Comparison of ENCODE assay signal across 8 cellular contexts in the genomic region with DNA sequence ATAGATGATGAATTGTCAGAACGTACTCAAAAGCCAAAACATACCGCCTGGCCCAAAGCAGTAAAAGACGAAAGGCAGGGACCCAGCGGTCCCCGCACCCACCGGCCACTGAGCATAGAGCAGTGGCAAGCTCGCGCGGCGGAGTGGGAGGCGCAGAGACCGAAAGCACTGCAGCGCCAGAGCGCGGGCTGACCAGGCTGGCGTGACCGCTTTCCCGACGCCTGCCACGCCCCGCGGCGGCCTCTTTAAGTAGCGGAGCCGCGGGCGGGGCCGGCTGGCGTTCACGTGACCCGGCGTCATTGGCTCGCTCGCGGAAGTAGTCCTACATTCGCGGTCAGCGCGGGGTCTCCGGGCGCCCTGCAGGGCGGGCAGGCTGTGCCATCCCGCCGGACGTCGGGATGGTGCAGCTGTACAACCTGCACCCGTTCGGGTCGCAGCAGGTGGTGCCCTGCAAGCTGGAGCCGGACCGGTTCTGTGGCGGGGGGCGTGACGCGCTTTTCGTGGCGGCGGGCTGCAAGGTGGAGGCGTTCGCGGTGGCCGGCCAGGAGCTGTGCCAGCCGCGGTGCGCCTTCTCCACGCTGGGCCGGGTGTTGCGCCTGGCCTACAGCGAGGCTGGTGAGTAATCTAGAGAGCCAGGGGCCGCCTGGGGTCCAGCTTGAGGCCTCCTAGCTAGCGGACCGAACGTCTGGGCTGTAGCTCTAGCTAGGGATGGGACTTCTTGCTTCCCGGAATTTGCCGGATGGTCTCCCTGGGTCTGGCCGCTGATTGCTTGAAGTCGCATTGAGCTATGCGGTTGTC. TPM values are rescaled to one million over a fixed set of nuclear protein-coding genes. Genes with fewer than 3 reads are reported as not detected.
DNase-seq lines count a peak whose midpoint lies in the region; ATAC-seq and TF ChIP-seq lines count a peak whose summit lies in the region.

A gene with protein sequence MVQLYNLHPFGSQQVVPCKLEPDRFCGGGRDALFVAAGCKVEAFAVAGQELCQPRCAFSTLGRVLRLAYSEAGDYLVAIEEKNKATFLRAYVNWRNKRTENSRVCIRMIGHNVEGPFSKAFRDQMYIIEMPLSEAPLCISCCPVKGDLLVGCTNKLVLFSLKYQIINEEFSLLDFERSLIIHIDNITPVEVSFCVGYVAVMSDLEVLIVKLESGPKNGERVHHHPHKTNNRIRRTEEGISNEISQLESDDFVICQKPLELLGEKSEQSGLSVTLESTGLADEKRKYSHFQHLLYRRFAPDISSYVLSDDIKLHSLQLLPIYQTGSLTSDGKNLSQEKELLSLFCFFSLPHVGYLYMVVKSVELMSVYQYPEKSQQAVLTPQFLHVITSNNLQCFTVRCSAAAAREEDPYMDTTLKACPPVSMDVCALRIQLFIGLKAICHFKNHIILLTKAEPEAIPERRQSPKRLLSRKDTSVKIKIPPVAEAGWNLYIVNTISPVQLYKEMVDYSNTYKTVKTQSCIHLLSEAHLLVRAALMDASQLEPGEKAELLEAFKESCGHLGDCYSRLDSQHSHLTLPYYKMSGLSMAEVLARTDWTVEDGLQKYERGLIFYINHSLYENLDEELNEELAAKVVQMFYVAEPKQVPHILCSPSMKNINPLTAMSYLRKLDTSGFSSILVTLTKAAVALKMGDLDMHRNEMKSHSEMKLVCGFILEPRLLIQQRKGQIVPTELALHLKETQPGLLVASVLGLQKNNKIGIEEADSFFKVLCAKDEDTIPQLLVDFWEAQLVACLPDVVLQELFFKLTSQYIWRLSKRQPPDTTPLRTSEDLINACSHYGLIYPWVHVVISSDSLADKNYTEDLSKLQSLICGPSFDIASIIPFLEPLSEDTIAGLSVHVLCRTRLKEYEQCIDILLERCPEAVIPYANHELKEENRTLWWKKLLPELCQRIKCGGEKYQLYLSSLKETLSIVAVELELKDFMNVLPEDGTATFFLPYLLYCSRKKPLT (plus strand): TSS at position 313 of the 798 bp plus-strand sequence. CDS start 86 bp downstream, at position 399.

- H3K36me3 ChIP-seq in SK-N-MC (ENCODE audit: insufficient read depth, low read length) (no peaks in the 10 kb centered on the region), suprapubic skin (no peaks in the 10 kb centered on the region)

- H3K36me3 Mint-ChIP-seq in activated naive CD4-positive, alpha-beta T cell treated with anti-CD3 and anti-CD28 coated beads, Interleukin-2, amount 10 ng/mL, durations not matched to agents 7 days and 5 days = peaks cover 10% of the 10 kb centered on the region

- CTCF ChIA-PET in activated naive CD4-positive, alpha-beta T cell treated with anti-CD3 and anti-CD28 coated beads, Interleukin-2, amount 10 ng/mL, durations not matched to agents 7 days and 5 days (lab: Charles Lee) = interaction anchor here (0.6 to 2.2 kb wide), 6 partner anchors 9 to 146 kb away, joined by 3 to 19 read pairs (median 4); no protein-coding TSS in a partner anchor

- H3K27ac ChIP-seq in SK-N-MC (no peak within 1 kb of the TSS), suprapubic skin (peak within 1 kb of the TSS; percentile 88)

- H3K4me1 ChIP-seq in suprapubic skin = peaks cover 28% of the 10 kb centered on the region

- peak within 1 kb of the TSS; percentile 66 for H3K9ac ChIP-seq in SK-N-MC (ENCODE audit: insufficient read length)

- TF ChIP-seq EP300 in suprapubic skin (IDR thresholded peaks at IDR 0.05) = no peak

- H3K27me3 Mint-ChIP-seq in activated naive CD4-positive, alpha-beta T cell treated with anti-CD3 and anti-CD28 coated beads, Interleukin-2, amount 10 ng/mL, durations not matched to agents 7 days and 5 days = peaks cover 31% of the 10 kb centered on the region

- TF ChIP-seq CTCF in GM10266 (IDR thresholded peaks at IDR 0.05; ENCODE audit: control insufficient read depth, insufficient read depth, low read depth, missing control alignments) (no peak), suprapubic skin (IDR thresholded peaks at IDR 0.05) (no peak)

- H3K4me1 Mint-ChIP-seq in activated naive CD4-positive, alpha-beta T cell treated with anti-CD3 and anti-CD28 coated beads, Interleukin-2, amount 10 ng/mL, durations not matched to agents 7 days and 5 days = peaks cover 39% of the 10 kb centered on the region

- peak within 1 kb of the TSS; percentile 82 for H3K4me3 Mint-ChIP-seq in activated naive CD4-positive, alpha-beta T cell treated with anti-CD3 and anti-CD28 coated beads, Interleukin-2, amount 10 ng/mL, durations not matched to agents 7 days and 5 days

- H3K27ac Mint-ChIP-seq in activated naive CD4-positive, alpha-beta T cell treated with anti-CD3 and anti-CD28 coated beads, Interleukin-2, amount 10 ng/mL, durations not matched to agents 7 days and 5 days = peak within 1 kb of the TSS; percentile 86

- no peaks in the 10 kb centered on the region for H3K9me3 Mint-ChIP-seq in activated naive CD4-positive, alpha-beta T cell treated with anti-CD3 and anti-CD28 coated beads, Interleukin-2, amount 10 ng/mL, durations not matched to agents 7 days and 5 days

- peak; percentile 32 to 77 for TF ChIP-seq POLR2A in suprapubic skin (IDR thresholded peaks at IDR 0.05)

- 0% methylated on average over 22 of the region's 78 CpGs for WGBS in suprapubic skin

- H3K4me3 ChIP-seq in SK-N-MC (peak within 1 kb of the TSS; percentile 93), suprapubic skin (peak within 1 kb of the TSS; percentile 85)

- ATAC-seq in HG02610 (IDR thresholded peaks at IDR 0.05; ENCODE audit: unreplicated experiment) = peak; percentile 96

- H3K9me3 ChIP-seq in SK-N-MC (ENCODE audit: low read depth, low read length) (no peaks in the 10 kb centered on the region), suprapubic skin (no peaks in the 10 kb centered on the region)

- DNase-seq in GM10266 (ENCODE audit: extremely low spot score) (peak; percentile 91), NCI-H1048 (lab: John Stamatoyannopoulos, UW) (peak; percentile 79), SK-N-MC (ENCODE audit: low read depth, low spot score) (no peak), germinal center (ENCODE audit: low spot score) (peak; percentile 91), occipital lobe (lab: John Stamatoyannopoulos, UW) (peak; percentile 83), suprapubic skin (ENCODE audit: low spot score in 2 of 2) (peak; percentile 92 to 94)
- DNase-seq in activated naive CD4-positive, alpha-beta T cell treated with anti-CD3 and anti-CD28 coated beads, Interleukin-2, amount 10 ng/mL, durations not matched to agents 7 days and 5 days = peak; percentile 90

- no peaks in the 10 kb centered on the region for H3K27me3 ChIP-seq in suprapubic skin

RNA-seq across cellular contexts. Expression of the gene that starts here (rescaled TPM):
- total RNA-seq in occipital lobe (29.0 TPM), suprapubic skin (10 to 100 TPM in 3 of 4 donors, 1 to 10 TPM in 1; 7.3 to 15.8 (median 11.8) TPM)
